16 cellular contexts compared by ENCODE assay signal in genomic region chr12:113082486-113083148, GRCh38. TPM values are rescaled to one million over a fixed set of nuclear protein-coding genes. Genes with fewer than 3 reads are reported as not detected.
A peak's percentile ranks its signal among the peaks of the same experiment; 100 is the strongest.
DNase-seq lines count a peak whose midpoint lies in the region; ATAC-seq and TF ChIP-seq lines count a peak whose summit lies in the region.
"Had no signal": no experiment of that assay in that cellular context is flagged by ENCODE, and none has a peak within 500 bp of the region (broad histone marks: within the 10 kb centered on the region; RNA-seq: fewer than 3 reads in every experiment).

No MANE protein-coding gene starts in this region.

- peak overlapping the region; percentile 93 for H3K27ac ChIP-seq in Karpas-422 (ENCODE audit: low read length)
- H3K27ac ChIP-seq in lower lobe of right lung: no peak overlapping the region
- no peak overlapping the region for H3K27ac ChIP-seq in left lung
- H3K27ac ChIP-seq: A549, ascending aorta, pancreas had no signal

- H3K9me2 ChIP-seq in Karpas-422 (replicated peaks; ENCODE audit: insufficient read depth, low read length): no peaks in the 10 kb centered on the region

- H3K4me3 Mint-ChIP-seq in activated naive CD4-positive, alpha-beta T cell treated with anti-CD3 and anti-CD28 coated beads, Interleukin-2, amount 50 U/mL, for 24 hours: no peak overlapping the region
- no peak overlapping the region for H3K4me3 Mint-ChIP-seq in activated naive CD4-positive, alpha-beta T cell treated with anti-CD3 and anti-CD28 coated beads for 36 hours

- ATAC-seq in HG02763 (IDR thresholded peaks at IDR 0.05; ENCODE audit: unreplicated experiment) (peak; percentile 49), GM18505 (IDR thresholded peaks at IDR 0.05; ENCODE audit: unreplicated experiment) (no peak), lower lobe of right lung (no peak), left lung (no peak)
- ATAC-seq: A549; pancreas; stimulated activated naive CD8-positive, alpha-beta T cell treated with anti-CD3 and anti-CD28 coated beads, Interleukin-15, Interleukin-2, amounts not matched to agents 100 U/mL and 50 U/mL, for 24 hours had no signal

- H4K20me1 ChIP-seq in Karpas-422 (ENCODE audit: insufficient read depth, low read depth, low read length): peaks cover 3% of the 10 kb centered on the region; the same call in 1 of the 2 replicates

- DNase-seq in activated naive CD4-positive, alpha-beta T cell treated with anti-CD3 and anti-CD28 coated beads for 36 hours: no peak
- DNase-seq in Karpas-422 (no peak), lower lobe of right lung (no peak), left lung (no peak)
- DNase-seq in central memory CD4-positive, alpha-beta T cell: no peak
- DNase-seq: DMS53; heart right ventricle; mammary epithelial cell; NCI-H2171; pancreas; stimulated activated naive CD8-positive, alpha-beta T cell treated with anti-CD3 and anti-CD28 coated beads, Interleukin-15, Interleukin-2, amounts not matched to agents 100 U/mL and 50 U/mL, for 24 hours had no signal

- intact Hi-C loops in activated naive CD4-positive, alpha-beta T cell treated with anti-CD3 and anti-CD28 coated beads for 36 hours (cut with micrococcal nuclease): no loop called here
- intact Hi-C loops in lower lobe of right lung (cut with DNase I) (no loop called here), left lung (cut with DNase I) (no loop called here)

- H3K27ac Mint-ChIP-seq in activated naive CD4-positive, alpha-beta T cell treated with anti-CD3 and anti-CD28 coated beads, Interleukin-2, amount 50 U/mL, for 24 hours: peak overlapping the region; percentile 70
- no peak overlapping the region for H3K27ac Mint-ChIP-seq in activated naive CD4-positive, alpha-beta T cell treated with anti-CD3 and anti-CD28 coated beads for 36 hours

- H3K4me1 ChIP-seq in Karpas-422 (ENCODE audit: low read length) (peaks cover 95% of the 10 kb centered on the region), lower lobe of right lung (no peaks in the 10 kb centered on the region), left lung (no peaks in the 10 kb centered on the region)
- H3K4me1 ChIP-seq: A549, ascending aorta had no signal

- no peak overlapping the region for H3K9ac ChIP-seq in Karpas-422 (ENCODE audit: low read length)

- CTCF ChIA-PET in activated naive CD4-positive, alpha-beta T cell treated with anti-CD3 and anti-CD28 coated beads for 36 hours (lab: Charles Lee): interaction anchor here (0.7 kb wide), 1 partner anchor 47 kb away, joined by 3 read pairs; no protein-coding TSS in a partner anchor

- H3K27me3 Mint-ChIP-seq in activated naive CD4-positive, alpha-beta T cell treated with anti-CD3 and anti-CD28 coated beads, Interleukin-2, amount 50 U/mL, for 24 hours: no peaks in the 10 kb centered on the region
- H3K27me3 Mint-ChIP-seq in activated naive CD4-positive, alpha-beta T cell treated with anti-CD3 and anti-CD28 coated beads for 36 hours (ENCODE audit: low read depth): no peaks in the 10 kb centered on the region

- H3K36me3 ChIP-seq in Karpas-422 (ENCODE audit: insufficient read depth, low read length): peaks cover 66% of the 10 kb centered on the region
- H3K36me3 ChIP-seq in lower lobe of right lung: no peaks in the 10 kb centered on the region
- H3K36me3 ChIP-seq in left lung: no peaks in the 10 kb centered on the region
- H3K36me3 ChIP-seq: ascending aorta, heart right ventricle, pancreas had no signal

- no peak for TF ChIP-seq POLR2A in GM18505 (IDR thresholded peaks at IDR 0.05; ENCODE audit: borderline replicate concordance, extremely low read depth, insufficient read depth, insufficient read length)

- peaks cover 59% of the 10 kb centered on the region for H3K79me2 ChIP-seq in Karpas-422 (ENCODE audit: low read length)

- H3K4me2 ChIP-seq in Karpas-422 (ENCODE audit: low read depth, low read length, poor library complexity, severe bottlenecking): no peak overlapping the region
- H3K4me2 ChIP-seq: A549 had no signal

- no peak overlapping the region for H3K4me3 ChIP-seq in Karpas-422 (ENCODE audit: low read length)
- H3K4me3 ChIP-seq in lower lobe of right lung: no peak overlapping the region
- no peak overlapping the region for H3K4me3 ChIP-seq in left lung
- H3K4me3 ChIP-seq: A549, ascending aorta, heart right ventricle, pancreas had no signal

- H3K36me3 Mint-ChIP-seq in activated naive CD4-positive, alpha-beta T cell treated with anti-CD3 and anti-CD28 coated beads, Interleukin-2, amount 50 U/mL, for 24 hours: peaks cover 9% of the 10 kb centered on the region
- H3K36me3 Mint-ChIP-seq in activated naive CD4-positive, alpha-beta T cell treated with anti-CD3 and anti-CD28 coated beads for 36 hours (ENCODE audit: low read depth): no peaks in the 10 kb centered on the region

- TF ChIP-seq CTCF in lower lobe of right lung (IDR thresholded peaks at IDR 0.05) (no peak), left lung (IDR thresholded peaks at IDR 0.05) (no peak)

- no peak overlapping the region for H2AFZ ChIP-seq in Karpas-422 (ENCODE audit: low read length)

- H3K9me3 Mint-ChIP-seq in activated naive CD4-positive, alpha-beta T cell treated with anti-CD3 and anti-CD28 coated beads, Interleukin-2, amount 50 U/mL, for 24 hours: no peaks in the 10 kb centered on the region
- H3K9me3 Mint-ChIP-seq in activated naive CD4-positive, alpha-beta T cell treated with anti-CD3 and anti-CD28 coated beads for 36 hours: no peaks in the 10 kb centered on the region

- no peaks in the 10 kb centered on the region for H3K27me3 ChIP-seq in Karpas-422 (ENCODE audit: low read length)
- peaks cover 13% of the 10 kb centered on the region for H3K27me3 ChIP-seq in lower lobe of right lung (ENCODE audit: low read depth)
- peaks cover 11 to 67% of the 10 kb centered on the region in 2 donors for H3K27me3 ChIP-seq in left lung
- H3K27me3 ChIP-seq: ascending aorta, pancreas had no signal

- H3K9me3 ChIP-seq in Karpas-422 (ENCODE audit: low read length) (no peaks in the 10 kb centered on the region), lower lobe of right lung (no peaks in the 10 kb centered on the region), left lung (no peaks in the 10 kb centered on the region)
- H3K9me3 ChIP-seq: A549, ascending aorta, heart right ventricle, pancreas had no signal

- peaks cover 80% of the 10 kb centered on the region for H3K4me1 Mint-ChIP-seq in activated naive CD4-positive, alpha-beta T cell treated with anti-CD3 and anti-CD28 coated beads, Interleukin-2, amount 50 U/mL, for 24 hours
- H3K4me1 Mint-ChIP-seq in activated naive CD4-positive, alpha-beta T cell treated with anti-CD3 and anti-CD28 coated beads for 36 hours (ENCODE audit: low read depth): peaks cover 37% of the 10 kb centered on the region

RNA-seq across cellular contexts. Expression of gene DTX1, which starts 26.1 kb away (rescaled TPM):
- total RNA-seq in activated naive CD4-positive, alpha-beta T cell treated with anti-CD3 and anti-CD28 coated beads for 36 hours: 10 to 100 TPM in 1 of 2 experiments, 1 to 10 TPM in 1; 8.3 to 10.7 TPM
- 227 and 481 TPM in 2 replicates for total RNA-seq in Karpas-422 (2014; rRNA removed; shearing (Covaris generic); ENCODE audit: low replicate concordance)
- total RNA-seq in lower lobe of right lung (6.8 TPM), left lung (1 to 10 TPM in 1 of 2 donors, under 1 TPM in 1; 0.70 to 3.8 TPM)

RNA-seq across cellular contexts. Expression of gene RASAL1, which starts 52.9 kb away (rescaled TPM):
- 1 to 10 TPM; 2.6 to 3.2 TPM for total RNA-seq in activated naive CD4-positive, alpha-beta T cell treated with anti-CD3 and anti-CD28 coated beads for 36 hours
- total RNA-seq in Karpas-422 (2014; rRNA removed; shearing (Covaris generic); ENCODE audit: low replicate concordance): 3.3 and 3.4 TPM in 2 replicates
- total RNA-seq in lower lobe of right lung (0.41 TPM), left lung (under 1 TPM; 0.17 to 0.24 TPM)
- total RNA-seq: heart right ventricle had no signal

Comparison
In these comparisons a context has a peak if more than half of its experiments do, and no peak if none do; other contexts are left out.
1. RNA of gene DTX1, which starts 26.1 kb away (total RNA-seq): 227 to 481 TPM in Karpas-422; 8.3 to 10.7 TPM in activated naive CD4-positive, alpha-beta T cell treated with anti-CD3 and anti-CD28 coated beads for 36 hours, 6.8 TPM in lower lobe of right lung (single experiment) and 0.70 to 3.8 TPM in left lung; every median in the first group is over 10 times any median in the second.